Comparison of ENCODE assay signal across 23 cellular contexts in genomic region chr7:139908792-139909191, GRCh38.
DNase-seq lines count a peak whose midpoint lies in the region; ATAC-seq, FAIRE-seq and TF ChIP-seq lines count a peak whose summit lies in the region.
"Had no signal": no experiment of that assay in that cellular context is flagged by ENCODE, and none has a peak within 500 bp of the region (broad histone marks: within the 10 kb centered on the region; RNA-seq: fewer than 3 reads in every experiment).

No MANE protein-coding gene starts in this region.

- H4K20me1 ChIP-seq in GM12878 (ENCODE audit: control insufficient read depth, insufficient read depth), result no peaks in the 10 kb centered on the region
- H4K20me1 ChIP-seq: BLaER1 had no signal

- no peak for TF ChIP-seq CTCF in GM12878 (IDR thresholded peaks at IDR 0.05 in 2 of 3, conservative IDR thresholded peaks at IDR 0.05 in 1 of 3; ENCODE audit: control insufficient read depth in 2 of 3, extremely low read depth in 1 of 3, insufficient read depth in 1 of 3, low read depth in 3 of 3, low read length in 3 of 3)

- no peak overlapping the region for H3K4me3 ChIP-seq in ACC112 (ENCODE audit: low read depth, low read length)
- no peak overlapping the region for H3K4me3 ChIP-seq in GM12878
- no peak overlapping the region for H3K4me3 ChIP-seq in H7 (ENCODE audit: insufficient read depth, low read depth, low read length)
- H3K4me3 ChIP-seq: BLaER1, MG63 had no signal

- RAD21 ChIA-PET in GM12878 (lab: Charles Lee; ENCODE audit: unreplicated experiment), result no interaction called here

- TF ChIP-seq EP300 in GM12878 (IDR thresholded peaks at IDR 0.05; ENCODE audit: borderline replicate concordance in 1 of 2, control insufficient read depth in 1 of 2, low read depth in 2 of 2, low read length in 2 of 2), result no peak

- peaks cover 28 to 53% of the 10 kb centered on the region in 2 donors for H3K4me1 Mint-ChIP-seq in natural killer cell treated with Interleukin-12 subunit alpha and Interleukin-12 subunit beta and Interleukin-15 and Interleukin-18, amount 100 ng/mL, for 72 hours (ENCODE audit: low read depth in 2 of 2)
- H3K4me1 Mint-ChIP-seq in activated CD4-positive, alpha-beta memory T cell treated with anti-CD3 and anti-CD28 coated beads for 36 hours (ENCODE audit: low read depth), result peaks cover 10% of the 10 kb centered on the region

- peaks cover 3% of the 10 kb centered on the region; the same call in 1 of the 3 replicates for H3K9me3 ChIP-seq in GM12878 (replicated peaks; ENCODE audit: control insufficient read depth, insufficient read depth, low read length)
- H3K9me3 ChIP-seq: MG63 had no signal

- in situ Hi-C loops in GM12878 (cut with MboI), result no loop called here

- H3K27ac ChIP-seq in ACC112 (ENCODE audit: low read depth, low read length) (peak overlapping the region; percentile 48; the same call in 1 of the 2 replicates), GM12878 (ENCODE audit: control insufficient read depth, insufficient read depth) (no peak overlapping the region)
- H3K27ac ChIP-seq: BLaER1 had no signal

- intact Hi-C loops in GM12878 (cut with micrococcal nuclease; ENCODE audit: unreplicated experiment), result no loop called here
- intact Hi-C loops in activated CD4-positive, alpha-beta memory T cell treated with anti-CD3 and anti-CD28 coated beads for 36 hours (cut with micrococcal nuclease), result no loop called here

- H3K27me3 ChIP-seq in ACC112 (ENCODE audit: insufficient read depth, low read length), result no peaks in the 10 kb centered on the region
- H3K27me3 ChIP-seq in GM12878 (replicated peaks in 1 of 2; ENCODE audit: control insufficient read depth in 2 of 2, insufficient read depth in 2 of 2, low read length in 1 of 2), result no peaks in the 10 kb centered on the region
- H3K27me3 ChIP-seq in H7 (ENCODE audit: control insufficient read depth, insufficient read depth, low read length), result no peaks in the 10 kb centered on the region
- H3K27me3 ChIP-seq: BLaER1, MG63 had no signal

- CTCF ChIA-PET in GM12878 (lab: Yijun Ruan, JAX), result interaction anchor here (1.5 kb wide), 1 partner anchor 8 kb away, joined by 3 read pairs; no protein-coding TSS in a partner anchor
- CTCF ChIA-PET in activated CD4-positive, alpha-beta memory T cell treated with anti-CD3 and anti-CD28 coated beads for 36 hours (lab: Charles Lee), result interaction anchor here (1.0 kb wide), 1 partner anchor 263 kb away, joined by 3 read pairs; no protein-coding TSS in a partner anchor

- no TSS peak for BruUV-seq in GM12878 (replicated peaks; lab: Mats Ljungman, UMichigan)

- peak overlapping the region; percentile 91 for H2AFZ ChIP-seq in ACC112 (ENCODE audit: low read length, unreplicated experiment)
- no peak overlapping the region for H2AFZ ChIP-seq in GM12878 (ENCODE audit: control insufficient read depth, low read depth, low read length)

- H3K36me3 ChIP-seq in ACC112 (ENCODE audit: insufficient read depth, low read length) (no peaks in the 10 kb centered on the region), GM12878 (ENCODE audit: control insufficient read depth in 2 of 2, insufficient read depth in 2 of 2, low read length in 1 of 2) (no peaks in the 10 kb centered on the region), H7 (replicated peaks; ENCODE audit: control insufficient read depth, insufficient read depth, low read length) (no peaks in the 10 kb centered on the region)
- H3K36me3 ChIP-seq: BLaER1, MG63 had no signal

- H3K9ac ChIP-seq in GM12878 (ENCODE audit: control insufficient read depth, insufficient read depth, low read length), result no peak overlapping the region
- H3K9ac ChIP-seq: BLaER1, SK-N-SH had no signal

- DNase-seq in OCI-M1 (lab: John Stamatoyannopoulos, UW) (peak; percentile 66), GM12878 (ENCODE audit: low read depth, low spot score) (no peak), H7 (no peak), NCI-H345 treated with DMSO at 0.1 percent for 48 hours (lab: John Stamatoyannopoulos, UW; ENCODE audit: unreplicated experiment) (no peak), NCI-H2081 (lab: John Stamatoyannopoulos, UW) (no peak)
- DNase-seq in natural killer cell treated with Interleukin-12 subunit alpha and Interleukin-12 subunit beta and Interleukin-15 and Interleukin-18, amount 100 ng/mL, for 72 hours (ENCODE audit: low spot score), result no peak
- no peak for DNase-seq in activated CD4-positive, alpha-beta memory T cell treated with anti-CD3 and anti-CD28 coated beads for 36 hours
- DNase-seq: 8988T; CD4-positive, CD25-positive, alpha-beta regulatory T cell; HFFc6; KG1; MG63; NCI-H1105 treated with DMSO at 0.1 percent for 48 hours; NCI-H146; NCI-H1930; NCI-H526 treated with DMSO at 0.1 percent for 48 hours; SK-N-SH; SW 1271 had no signal

- H3K27me3 Mint-ChIP-seq in natural killer cell treated with Interleukin-12 subunit alpha and Interleukin-12 subunit beta and Interleukin-15 and Interleukin-18, amount 100 ng/mL, for 72 hours, result no peaks in the 10 kb centered on the region
- H3K27me3 Mint-ChIP-seq in activated CD4-positive, alpha-beta memory T cell treated with anti-CD3 and anti-CD28 coated beads for 36 hours, result no peaks in the 10 kb centered on the region

- no peaks in the 10 kb centered on the region for H3K79me2 ChIP-seq in ACC112 (ENCODE audit: control insufficient read depth, insufficient read depth, low read length, unreplicated experiment)
- H3K79me2 ChIP-seq in GM12878 (ENCODE audit: control insufficient read depth, insufficient read depth, low read length), result no peaks in the 10 kb centered on the region

- H3K4me2 ChIP-seq in GM12878 (ENCODE audit: control insufficient read depth, insufficient read depth), result no peak overlapping the region
- H3K4me2 ChIP-seq: BLaER1, SK-N-SH had no signal

- SMC1A ChIA-PET in GM12878 (lab: Charles Lee; ENCODE audit: uncharacterized antibody, unreplicated experiment), result interaction anchor here (1.5 to 2.6 kb wide), 3 partner anchors 15 to 78 kb away, joined by 4 to 6 read pairs (median 4); no protein-coding TSS in a partner anchor

- no peak for FAIRE-seq in GM12878 (lab: Jason Lieb, UNC)
- FAIRE-seq: D721Med, G401.6, HTR-8/SVneo had no signal

- POLR2A ChIA-PET in GM12878 (lab: Charles Lee), result interaction anchor here (0.7 kb wide), 1 partner anchor 76 kb away, joined by 3 read pairs; no protein-coding TSS in a partner anchor
- POLR2A ChIA-PET in activated CD4-positive, alpha-beta memory T cell treated with anti-CD3 and anti-CD28 coated beads for 36 hours (lab: Charles Lee), result no interaction called here

- H3K4me1 ChIP-seq in ACC112 (ENCODE audit: control insufficient read depth, insufficient read depth, low read length, unreplicated experiment) (peaks cover 20% of the 10 kb centered on the region), GM12878 (ENCODE audit: control insufficient read depth, insufficient read depth, low read length) (no peaks in the 10 kb centered on the region)
- H3K4me1 ChIP-seq: BLaER1 had no signal

- peaks cover 57% of the 10 kb centered on the region for H3K36me3 Mint-ChIP-seq in natural killer cell treated with Interleukin-12 subunit alpha and Interleukin-12 subunit beta and Interleukin-15 and Interleukin-18, amount 100 ng/mL, for 72 hours
- peaks cover 3% of the 10 kb centered on the region for H3K36me3 Mint-ChIP-seq in activated CD4-positive, alpha-beta memory T cell treated with anti-CD3 and anti-CD28 coated beads for 36 hours
- H3K36me3 Mint-ChIP-seq: CD4-positive, CD25-positive, alpha-beta regulatory T cell had no signal

- peak overlapping the region; percentile 31 for H3K4me3 Mint-ChIP-seq in natural killer cell treated with Interleukin-12 subunit alpha and Interleukin-12 subunit beta and Interleukin-15 and Interleukin-18, amount 100 ng/mL, for 72 hours
- H3K4me3 Mint-ChIP-seq in activated CD4-positive, alpha-beta memory T cell treated with anti-CD3 and anti-CD28 coated beads for 36 hours, result no peak overlapping the region
- H3K4me3 Mint-ChIP-seq: CD4-positive, CD25-positive, alpha-beta regulatory T cell; HFFc6 had no signal

- peak overlapping the region; percentile 13 to 86 for H3K27ac Mint-ChIP-seq in natural killer cell treated with Interleukin-12 subunit alpha and Interleukin-12 subunit beta and Interleukin-15 and Interleukin-18, amount 100 ng/mL, for 72 hours
- no peak overlapping the region for H3K27ac Mint-ChIP-seq in activated CD4-positive, alpha-beta memory T cell treated with anti-CD3 and anti-CD28 coated beads for 36 hours
- H3K27ac Mint-ChIP-seq: CD4-positive, CD25-positive, alpha-beta regulatory T cell; HFFc6 had no signal

- no peak for TF ChIP-seq POLR2A in GM12878 (IDR thresholded peaks at IDR 0.05; ENCODE audit: low read depth, low read length)

- no peak for TF ChIP-seq RAD21 in GM12878 (IDR thresholded peaks at IDR 0.05; ENCODE audit: insufficient read depth, low read depth, low read length)

- ATAC-seq in GM12878, result no peak
- ATAC-seq in natural killer cell treated with Interleukin-12 subunit alpha and Interleukin-12 subunit beta and Interleukin-15 and Interleukin-18, amount 100 ng/mL, for 72 hours, result no peak

- H3K9me3 Mint-ChIP-seq in natural killer cell treated with Interleukin-12 subunit alpha and Interleukin-12 subunit beta and Interleukin-15 and Interleukin-18, amount 100 ng/mL, for 72 hours, result peaks cover 9% of the 10 kb centered on the region
- peaks cover 5% of the 10 kb centered on the region for H3K9me3 Mint-ChIP-seq in activated CD4-positive, alpha-beta memory T cell treated with anti-CD3 and anti-CD28 coated beads for 36 hours
- H3K9me3 Mint-ChIP-seq: HFFc6 had no signal

TF ChIP-seq in GM12878, 131 proteins besides CTCF, POLR2A, EP300 and RAD21:
- TF ChIP-seq ZSCAN29 (IDR thresholded peaks at IDR 0.05) (no peak), SP1 (IDR thresholded peaks at IDR 0.05; ENCODE audit: low read depth, low read length) (no peak), PKNOX1 (IDR thresholded peaks at IDR 0.05) (0 out of 2 replicates have a peak, but pooled peaks have one; percentile 29), RB1 (IDR thresholded peaks at IDR 0.05; ENCODE audit: borderline replicate concordance) (no peak), BRCA1 (IDR thresholded peaks at IDR 0.05; ENCODE audit: low read depth, low read length) (no peak), SREBF1 (IDR thresholded peaks at IDR 0.05; ENCODE audit: low read length) (no peak), CREB1 (IDR thresholded peaks at IDR 0.05; ENCODE audit: low read depth) (no peak)
